11 cellular contexts compared by ENCODE assay signal in the genomic region with DNA sequence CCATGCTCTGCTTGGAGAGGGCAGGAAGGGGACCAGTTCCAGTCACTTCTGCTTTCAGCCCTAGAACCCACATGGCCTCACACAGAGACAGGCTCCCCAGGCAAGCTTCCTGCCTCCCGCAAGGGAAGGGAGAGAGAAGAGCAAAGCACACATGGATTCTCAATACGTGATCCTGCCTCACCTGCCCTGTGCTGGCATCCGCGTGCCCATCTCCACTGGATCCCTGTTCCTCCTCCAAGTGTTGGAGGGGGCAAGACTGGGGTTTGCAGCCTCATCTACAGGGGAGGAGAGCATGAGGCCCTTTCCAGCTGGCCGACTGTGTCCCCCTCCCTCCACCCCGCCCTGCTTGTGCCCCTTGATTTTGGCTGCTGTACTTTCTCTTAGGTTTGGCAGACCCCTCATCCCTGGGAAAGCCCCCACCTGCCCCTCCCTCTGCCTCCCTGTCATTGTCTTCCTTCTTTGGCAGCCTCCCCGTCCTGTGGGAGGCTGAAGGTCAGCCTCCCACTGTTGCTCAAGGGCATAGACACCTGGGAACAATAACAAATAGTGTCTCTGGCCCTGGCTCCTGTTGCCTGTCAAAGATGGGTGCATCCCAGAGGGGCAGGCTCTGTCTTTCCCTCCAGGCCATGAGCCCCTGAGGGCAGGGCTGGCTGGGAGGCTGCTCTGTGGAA. TPM values are rescaled to one million over a fixed set of nuclear protein-coding genes. Genes with fewer than 3 reads are reported as not detected.
A peak's percentile ranks its signal among the peaks of the same experiment; 100 is the strongest.
DNase-seq lines count a peak whose midpoint lies in the region; ATAC-seq and TF ChIP-seq lines count a peak whose summit lies in the region.
"Had no signal": no experiment of that assay in that cellular context is flagged by ENCODE, and none has a peak within 500 bp of the region (broad histone marks: within the 10 kb centered on the region; RNA-seq: fewer than 3 reads in every experiment).

No MANE protein-coding gene starts in this region.

- H3K18ac ChIP-seq in mesenchymal stem cell (ENCODE audit: low read depth in 1 of 2, low read length in 2 of 2) (peak overlapping the region; percentile 85 to 96), mesendoderm (ENCODE audit: low read length) (no peak overlapping the region)

- 0 out of 2 replicates have a peak, but pooled peaks cover 5% of the 10 kb centered on the region for H4K20me1 ChIP-seq in BLaER1

- H3K36me3 ChIP-seq in BLaER1 (no peaks in the 10 kb centered on the region), mesenchymal stem cell (ENCODE audit: control insufficient read depth in 1 of 2, insufficient read depth in 2 of 2, low read depth in 1 of 2, low read length in 2 of 2) (no peaks in the 10 kb centered on the region), mesendoderm (ENCODE audit: control insufficient read depth, insufficient read depth, low read length) (no peaks in the 10 kb centered on the region)

- no peak overlapping the region for H3K9ac ChIP-seq in BLaER1
- H3K9ac ChIP-seq in mesenchymal stem cell (ENCODE audit: low read length), result no peak overlapping the region
- H3K9ac ChIP-seq in mesendoderm (ENCODE audit: low read length), result no peak overlapping the region

- no peak for TF ChIP-seq POLR2A in erythroblast (IDR thresholded peaks at IDR 0.05; ENCODE audit: low read length)

- H3K4ac ChIP-seq in mesenchymal stem cell (ENCODE audit: low read depth in 1 of 2, low read length in 2 of 2), result peak overlapping the region; percentile 58 to 97
- no peak overlapping the region for H3K4ac ChIP-seq in mesendoderm (ENCODE audit: low read depth, low read length)

- H4K8ac ChIP-seq in mesenchymal stem cell (ENCODE audit: low read length) (peak overlapping the region; percentile 88), mesendoderm (ENCODE audit: low read depth, low read length) (no peak overlapping the region)

- H3K27me3 ChIP-seq in BLaER1 (no peaks in the 10 kb centered on the region), mesenchymal stem cell (ENCODE audit: control insufficient read depth in 1 of 2, insufficient read depth in 1 of 2, low read length in 2 of 2) (no peaks in the 10 kb centered on the region), mesendoderm (ENCODE audit: insufficient read depth, low read length, poor library complexity) (no peaks in the 10 kb centered on the region)

- no peaks in the 10 kb centered on the region for H3K79me1 ChIP-seq in mesenchymal stem cell (replicated peaks; ENCODE audit: low read length, poor library complexity, severe bottlenecking)
- no peaks in the 10 kb centered on the region for H3K79me1 ChIP-seq in mesendoderm (ENCODE audit: low read length)

- H2BK12ac ChIP-seq in mesenchymal stem cell (ENCODE audit: low read length in 2 of 2), result peak overlapping the region; percentile 40 to 92

- no peak overlapping the region for H4K5ac ChIP-seq in mesendoderm (ENCODE audit: low read length)

- peak overlapping the region; percentile 88 for H4K91ac ChIP-seq in mesenchymal stem cell (ENCODE audit: low read length)

- H2BK120ac ChIP-seq in mesenchymal stem cell (ENCODE audit: low read depth, low read length) (no peak overlapping the region), mesendoderm (ENCODE audit: low read depth, low read length) (no peak overlapping the region)

- no peaks in the 10 kb centered on the region for H3K79me2 ChIP-seq in mesendoderm (ENCODE audit: control insufficient read depth, insufficient read depth, low read length)

- DNase-seq in DMS53 (lab: John Stamatoyannopoulos, UW) (peak; percentile 60), NOMO-1 treated with DMSO at 0.1 percent for 48 hours (lab: John Stamatoyannopoulos, UW; ENCODE audit: unreplicated experiment) (peak; percentile 22), mesenchymal stem cell (no peak), mesendoderm (no peak), erythroblast (lab: John Stamatoyannopoulos, UW) (no peak)
- DNase-seq: C1 segment of cervical spinal cord, COR-L47, MM.1S, NCI-H2227 treated with DMSO at 0.1 percent for 48 hours had no signal

- H3K4me3 ChIP-seq in BLaER1, result no peak overlapping the region
- no peak overlapping the region for H3K4me3 ChIP-seq in mesenchymal stem cell (ENCODE audit: insufficient read depth in 1 of 2, low read depth in 1 of 2, low read length in 2 of 2)
- H3K4me3 ChIP-seq in mesendoderm (ENCODE audit: low read length), result no peak overlapping the region

- peak overlapping the region; percentile 55 for H2BK15ac ChIP-seq in mesenchymal stem cell (ENCODE audit: low read depth, poor library complexity, severe bottlenecking)
- no peak overlapping the region for H2BK15ac ChIP-seq in mesendoderm (replicated peaks; ENCODE audit: low read depth)

- H3K56ac ChIP-seq in mesendoderm (ENCODE audit: low read length), result no peak overlapping the region

- H3K9me3 ChIP-seq in BLaER1 (peaks cover 17% of the 10 kb centered on the region), mesenchymal stem cell (ENCODE audit: control insufficient read depth, low read length) (peaks cover 13% of the 10 kb centered on the region)

- H2AK5ac ChIP-seq in mesenchymal stem cell (ENCODE audit: low read length, severe bottlenecking) (no peak overlapping the region), mesendoderm (ENCODE audit: low read length) (no peak overlapping the region)

- peak overlapping the region in 1 of 2 experiments; percentile 61 for H3K14ac ChIP-seq in mesenchymal stem cell (ENCODE audit: low read length in 2 of 2)

- H2AFZ ChIP-seq in mesenchymal stem cell (ENCODE audit: low read depth, low read length), result peak overlapping the region; percentile 69

- peaks cover 46% of the 10 kb centered on the region for H3K4me1 ChIP-seq in BLaER1
- H3K4me1 ChIP-seq in mesenchymal stem cell (ENCODE audit: control insufficient read depth, insufficient read depth, low read depth, low read length), result peaks cover 35% of the 10 kb centered on the region
- H3K4me1 ChIP-seq in mesendoderm (ENCODE audit: control insufficient read depth, low read depth, low read length), result peaks cover 2% of the 10 kb centered on the region

- H2BK5ac ChIP-seq in mesenchymal stem cell (ENCODE audit: low read depth, low read length, poor library complexity, severe bottlenecking) (no peak overlapping the region), mesendoderm (ENCODE audit: low read length) (no peak overlapping the region)

- H3K4me2 ChIP-seq in BLaER1 (peak overlapping the region; percentile 24; the same call in 1 of the 2 replicates), mesenchymal stem cell (ENCODE audit: low read length, poor library complexity, severe bottlenecking) (no peak overlapping the region), mesendoderm (ENCODE audit: low read length) (no peak overlapping the region)

- ATAC-seq in HG03442 (IDR thresholded peaks at IDR 0.05; ENCODE audit: unreplicated experiment), result no peak

- no peak overlapping the region for H3K23ac ChIP-seq in mesenchymal stem cell (ENCODE audit: low read length in 2 of 2)
- no peak overlapping the region for H3K23ac ChIP-seq in mesendoderm (ENCODE audit: low read length)

- WGBS in mesenchymal stem cell, result 91% methylated on average over 7 of the region's 7 CpGs
- WGBS in mesendoderm (ENCODE audit: extremely low coverage, insufficient coverage, low lambda C conversion rate), result no CpG with 5 or more reads among the region's 7 CpGs

- H3K27ac ChIP-seq in BLaER1 (no peak overlapping the region), mesenchymal stem cell (ENCODE audit: low read length, poor library complexity, severe bottlenecking) (no peak overlapping the region), mesendoderm (ENCODE audit: low read depth, low read length) (no peak overlapping the region)

RNA-seq across cellular contexts. Expression of a gene that starts 22.7 kb away (rescaled TPM):
- 1.2 TPM for polyA plus RNA-seq in mesenchymal stem cell (2013, experiment 1 of 2)
- 1.3 TPM for polyA plus RNA-seq in mesenchymal stem cell (2013, experiment 2 of 2)
- 0.41 TPM for polyA plus RNA-seq in mesendoderm (2013, experiment 1 of 2)
- 0.38 TPM for polyA plus RNA-seq in mesendoderm (2013, experiment 2 of 2)

Comparison
In these comparisons a context has a peak if more than half of its experiments do, and no peak if none do; other contexts are left out.
1. DNase-seq: peak in DMS53 (single experiment) and NOMO-1 treated with DMSO at 0.1 percent for 48 hours (single experiment); none in mesenchymal stem cell (single experiment), mesendoderm (single experiment) and erythroblast (0 of 2).